In the genomic region with DNA sequence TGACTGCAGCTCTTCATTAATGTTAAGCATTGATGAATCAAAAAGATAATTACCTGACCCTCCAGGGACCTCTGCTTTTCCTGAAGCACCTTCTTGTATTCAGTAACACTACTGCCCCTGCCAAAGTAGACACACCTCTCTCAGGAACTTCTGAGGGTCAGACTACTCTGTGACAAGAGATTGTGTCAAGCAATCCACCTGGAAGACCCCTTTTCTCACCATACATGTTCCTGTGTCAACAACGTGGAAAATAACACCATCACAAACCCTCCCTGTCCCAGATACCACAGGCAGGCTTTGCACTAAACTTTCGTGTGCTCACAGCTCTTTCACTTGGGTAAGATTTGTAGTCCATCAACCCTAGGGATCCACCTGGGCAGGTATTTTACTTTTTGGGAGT, we compare ENCODE assay signal across 4 cellular contexts. TPM values are rescaled to one million over a fixed set of nuclear protein-coding genes. Genes with fewer than 3 reads are reported as not detected.
"Had no signal": no experiment of that assay in that cellular context is flagged by ENCODE, and none has a peak within 500 bp of the region (broad histone marks: within the 10 kb centered on the region; RNA-seq: fewer than 3 reads in every experiment).

No MANE protein-coding gene starts in this region.

- DNase-seq: GDM1, GF-D8 had no signal

- H3K4me3 ChIP-seq: GM12878 had no signal

- ATAC-seq: GM12878 had no signal

RNA-seq across cellular contexts. Expression of a gene that starts 13.2 kb away (rescaled TPM):
- total RNA-seq: G401, GM12878 had no signal

RNA-seq across cellular contexts. Expression of a gene that starts 31.9 kb away (rescaled TPM):
- total RNA-seq: G401, GM12878 had no signal

RNA-seq across cellular contexts. Expression of a gene that starts 49.9 kb away (rescaled TPM):
- total RNA-seq: G401, GM12878 had no signal
